Comparison of ENCODE assay signal across 8 cellular contexts in genomic region chr3:138174421-138175122, GRCh38. TPM values are rescaled to one million over a fixed set of nuclear protein-coding genes. Genes with fewer than 3 reads are reported as not detected.
DNase-seq lines count a peak whose midpoint lies in the region; ATAC-seq and TF ChIP-seq lines count a peak whose summit lies in the region.

A gene with protein sequence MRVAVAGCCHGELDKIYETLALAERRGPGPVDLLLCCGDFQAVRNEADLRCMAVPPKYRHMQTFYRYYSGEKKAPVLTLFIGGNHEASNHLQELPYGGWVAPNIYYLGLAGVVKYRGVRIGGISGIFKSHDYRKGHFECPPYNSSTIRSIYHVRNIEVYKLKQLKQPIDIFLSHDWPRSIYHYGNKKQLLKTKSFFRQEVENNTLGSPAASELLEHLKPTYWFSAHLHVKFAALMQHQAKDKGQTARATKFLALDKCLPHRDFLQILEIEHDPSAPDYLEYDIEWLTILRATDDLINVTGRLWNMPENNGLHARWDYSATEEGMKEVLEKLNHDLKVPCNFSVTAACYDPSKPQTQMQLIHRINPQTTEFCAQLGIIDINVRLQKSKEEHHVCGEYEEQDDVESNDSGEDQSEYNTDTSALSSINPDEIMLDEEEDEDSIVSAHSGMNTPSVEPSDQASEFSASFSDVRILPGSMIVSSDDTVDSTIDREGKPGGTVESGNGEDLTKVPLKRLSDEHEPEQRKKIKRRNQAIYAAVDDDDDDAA (minus strand): TSS chr3:138174921. CDS start chr3:138174795, 126 bp downstream.

- H3K27me3 Mint-ChIP-seq in GM23338 (ENCODE audit: insufficient read depth, low read depth, poor library complexity) (peaks cover 5% of the 10 kb centered on the region), naive B cell (peaks cover 0 to 6% (median 0%) of the 10 kb centered on the region in 3 donors)
- peaks cover 0 to 7% of the 10 kb centered on the region in 2 donors for H3K27me3 Mint-ChIP-seq in stimulated activated naive B cell treated with anti-CD40 and anti-IgM and Interleukin-4, amounts not matched to agents 10 μg/mL and 1 μg/mL and 100 μg/mL, for 72 hours

- H3K36me3 Mint-ChIP-seq in GM23338 (ENCODE audit: low read depth) (peaks cover 23% of the 10 kb centered on the region; the same call in 2 of the 3 replicates), naive B cell (peaks cover 0 to 11% of the 10 kb centered on the region in 2 donors)
- peaks cover 2 to 15% of the 10 kb centered on the region in 2 donors for H3K36me3 Mint-ChIP-seq in stimulated activated naive B cell treated with anti-CD40 and anti-IgM and Interleukin-4, amounts not matched to agents 10 μg/mL and 1 μg/mL and 100 μg/mL, for 72 hours

- H3K4me2 ChIP-seq in GM23338 (peak within 1 kb of the TSS; percentile 96), fibroblast of lung (ENCODE audit: extremely low read depth, insufficient read depth, low read length) (peak within 1 kb of the TSS; percentile 33)

- peak within 1 kb of the TSS; percentile 98 for H3K27ac Mint-ChIP-seq in GM23338
- H3K27ac Mint-ChIP-seq in naive B cell: peak within 1 kb of the TSS; percentile 88 to 98 (median 96)
- H3K27ac Mint-ChIP-seq in stimulated activated naive B cell treated with anti-CD40 and anti-IgM and Interleukin-4, amounts not matched to agents 10 μg/mL and 1 μg/mL and 100 μg/mL, for 72 hours: peak within 1 kb of the TSS; percentile 96

- H4K20me1 ChIP-seq in GM23338 (replicated peaks; ENCODE audit: insufficient read depth) (peaks cover 11% of the 10 kb centered on the region; the same call in 1 of the 2 replicates), fibroblast of lung (ENCODE audit: control insufficient read depth, extremely low read depth, insufficient read depth, low read length) (no peaks in the 10 kb centered on the region)

- H3K27ac ChIP-seq in GM23338 (ENCODE audit: low read depth) (peak within 1 kb of the TSS; percentile 20; the same call in 1 of the 2 replicates), RWPE1 (peak within 1 kb of the TSS; percentile 92), fibroblast of lung (ENCODE audit: insufficient read depth, low read length) (peak within 1 kb of the TSS; percentile 61)

- H3K4me3 Mint-ChIP-seq in GM23338 (peak within 1 kb of the TSS; percentile 97), naive B cell (peak within 1 kb of the TSS; percentile 89 to 99 (median 98))
- H3K4me3 Mint-ChIP-seq in stimulated activated naive B cell treated with anti-CD40 and anti-IgM and Interleukin-4, amounts not matched to agents 10 μg/mL and 1 μg/mL and 100 μg/mL, for 72 hours: peak within 1 kb of the TSS; percentile 93 to 98

- TF ChIP-seq CTCF in GM23338 (conservative IDR thresholded peaks at IDR 0.05; ENCODE audit: low read depth in 2 of 2) (no peak), RWPE1 (conservative IDR thresholded peaks at IDR 0.05; ENCODE audit: low read depth) (no peak), fibroblast of lung (conservative IDR thresholded peaks at IDR 0.05 in 1 of 2, IDR thresholded peaks at IDR 0.05 in 1 of 2; ENCODE audit: low read depth in 1 of 2, low read length in 2 of 2) (no peak)

- POLR2A ChIA-PET in RWPE1 (lab: Yijun Ruan, JAX; ENCODE audit: low non-redundant PET): no interaction called here

- ATAC-seq in GM23338 (peak; percentile 94), naive B cell (ENCODE audit: low read depth in 2 of 2) (peak; percentile 87 to 91)
- peak; percentile 94 for ATAC-seq in stimulated activated naive B cell treated with anti-CD40 and anti-IgM and Interleukin-4, amounts not matched to agents 10 μg/mL and 1 μg/mL and 100 μg/mL, for 72 hours (replicated peaks)

- DNase-seq in EH (ENCODE audit: low read depth) (peak; percentile 86), GM23338 (ENCODE audit: low spot score) (peak; percentile 88), Kasumi-1 (lab: John Stamatoyannopoulos, UW) (peak; percentile 77 to 84), RWPE1 (ENCODE audit: low spot score) (peak; percentile 78), fibroblast of lung (ENCODE audit: low read depth in 2 of 2) (peak; percentile 77 to 88), naive B cell (peak; percentile 73)
- DNase-seq in activated T-helper 1 cell treated with anti-CD3 and anti-CD28 coated beads, Interleukin-2, amount 50 U/mL, for 16 hours (ENCODE audit: low read depth in 1 of 2, low spot score in 1 of 2): peak; percentile 38 to 48
- DNase-seq in stimulated activated naive B cell treated with anti-CD40 and anti-IgM and Interleukin-4, amounts not matched to agents 10 μg/mL and 1 μg/mL and 100 μg/mL, for 72 hours: peak; percentile 75

- H3K27me3 ChIP-seq in GM23338 (ENCODE audit: insufficient read depth) (no peaks in the 10 kb centered on the region), fibroblast of lung (ENCODE audit: control insufficient read depth, insufficient read depth, low read length) (no peaks in the 10 kb centered on the region)

- H3K9me3 Mint-ChIP-seq in GM23338: no peaks in the 10 kb centered on the region
- no peaks in the 10 kb centered on the region for H3K9me3 Mint-ChIP-seq in naive B cell
- no peaks in the 10 kb centered on the region for H3K9me3 Mint-ChIP-seq in stimulated activated naive B cell treated with anti-CD40 and anti-IgM and Interleukin-4, amounts not matched to agents 10 μg/mL and 1 μg/mL and 100 μg/mL, for 72 hours

- H2AFZ ChIP-seq in GM23338 (peak within 1 kb of the TSS; percentile 98), fibroblast of lung (ENCODE audit: low read length) (peak within 1 kb of the TSS; percentile 92)

- H3K4me3 ChIP-seq in GM23338 (peak within 1 kb of the TSS; percentile 95), fibroblast of lung (replicated peaks in 1 of 4; ENCODE audit: control extremely low read depth in 1 of 4, insufficient read depth in 1 of 4, low read depth in 3 of 4, low read length in 4 of 4) (peak within 1 kb of the TSS; percentile 45 to 99 (median 78))

- H3K9me3 ChIP-seq in fibroblast of lung (ENCODE audit: control insufficient read depth, insufficient read depth, low read depth, low read length): no peaks in the 10 kb centered on the region

- peaks cover 19% of the 10 kb centered on the region for H3K36me3 ChIP-seq in GM23338 (ENCODE audit: insufficient read depth)
- no peaks in the 10 kb centered on the region for H3K36me3 ChIP-seq in fibroblast of lung (ENCODE audit: control insufficient read depth, insufficient read depth, low read length)

- no peaks in the 10 kb centered on the region for H3K9me2 ChIP-seq in GM23338 (ENCODE audit: insufficient read depth)

- H3K4me1 ChIP-seq in GM23338 (ENCODE audit: insufficient read depth) (peaks cover 6% of the 10 kb centered on the region; the same call in 1 of the 2 replicates), fibroblast of lung (ENCODE audit: control insufficient read depth, extremely low read depth, insufficient read depth, low read length) (no peaks in the 10 kb centered on the region)

- CTCF ChIA-PET in RWPE1 (lab: Yijun Ruan, JAX): interaction anchor here (0.7 kb wide), 2 partner anchors 178 to 419 kb away, joined by 3 read pairs; no protein-coding TSS in a partner anchor

- peak within 1 kb of the TSS; percentile 82 for H3K9ac ChIP-seq in fibroblast of lung (ENCODE audit: insufficient read depth, low read length)

- peaks cover 5% of the 10 kb centered on the region; the same call in 2 of the 3 replicates for H3K4me1 Mint-ChIP-seq in GM23338
- H3K4me1 Mint-ChIP-seq in naive B cell: peaks cover 16 to 36% (median 26%) of the 10 kb centered on the region in 3 donors
- peaks cover 8 to 17% of the 10 kb centered on the region in 2 donors for H3K4me1 Mint-ChIP-seq in stimulated activated naive B cell treated with anti-CD40 and anti-IgM and Interleukin-4, amounts not matched to agents 10 μg/mL and 1 μg/mL and 100 μg/mL, for 72 hours

- H3F3A ChIP-seq in GM23338 (replicated peaks; ENCODE audit: low read depth): no peaks in the 10 kb centered on the region

- peaks cover 29% of the 10 kb centered on the region for H3K79me2 ChIP-seq in GM23338 (replicated peaks; ENCODE audit: insufficient read depth)
- H3K79me2 ChIP-seq in fibroblast of lung (ENCODE audit: control insufficient read depth, insufficient read depth, low read length): peaks cover 16% of the 10 kb centered on the region

TF ChIP-seq in GM23338, 12 proteins besides CTCF, POLR2A, EP300 and RAD21 (continues in another document):
- peak; percentile 86 for TF ChIP-seq POLR2AphosphoS5 (IDR thresholded peaks at IDR 0.05; ENCODE audit: low read depth)
- TF ChIP-seq, protein P1, sequence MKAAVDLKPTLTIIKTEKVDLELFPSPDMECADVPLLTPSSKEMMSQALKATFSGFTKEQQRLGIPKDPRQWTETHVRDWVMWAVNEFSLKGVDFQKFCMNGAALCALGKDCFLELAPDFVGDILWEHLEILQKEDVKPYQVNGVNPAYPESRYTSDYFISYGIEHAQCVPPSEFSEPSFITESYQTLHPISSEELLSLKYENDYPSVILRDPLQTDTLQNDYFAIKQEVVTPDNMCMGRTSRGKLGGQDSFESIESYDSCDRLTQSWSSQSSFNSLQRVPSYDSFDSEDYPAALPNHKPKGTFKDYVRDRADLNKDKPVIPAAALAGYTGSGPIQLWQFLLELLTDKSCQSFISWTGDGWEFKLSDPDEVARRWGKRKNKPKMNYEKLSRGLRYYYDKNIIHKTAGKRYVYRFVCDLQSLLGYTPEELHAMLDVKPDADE (IDR thresholded peaks at IDR 0.05): peak; percentile 47; the same call in 1 of the 2 replicates

RNA-seq across cellular contexts. Expression of the gene that starts here (rescaled TPM):
- total RNA-seq in GM23338 (2014; rRNA removed; shearing (Covaris generic)): 17.2 and 17.5 TPM in 2 replicates
- polyA plus RNA-seq in GM23338 (2016; fragmentation: Nextera tagmentation; extraction: Ambion mirVana): 8.1 and 9.7 TPM in 2 replicates
- total RNA-seq in fibroblast of lung: 19.7 and 21.6 TPM in 2 replicates
- 16.2 and 18.2 TPM in 2 replicates for polyA plus RNA-seq in fibroblast of lung
- polyA plus RNA-seq in fibroblast of lung (2012): 8.9 and 10.9 TPM in 2 replicates
- polyA minus RNA-seq in fibroblast of lung (ENCODE audit: low replicate concordance): 5.8 and 6.4 TPM in 2 replicates
- polyA plus RNA-seq in naive B cell (ENCODE audit: low read depth in 6 of 6): 10 to 100 TPM in 3 of 6 donors, 1 to 10 TPM in 2, not detected in 1; 7.6 to 14.3 (median 11.9) TPM

Comparison
In these comparisons a context has a peak if more than half of its experiments do, and no peak if none do; other contexts are left out.
1. Peak in every context shown above with its lines: DNase-seq, ATAC-seq, H3K4me3 ChIP-seq and H3K27ac ChIP-seq.
2. H3K27ac ChIP-seq: peak in every context shown above with its lines; median percentile 92 in RWPE1; 61 in fibroblast of lung; 20 in GM23338.